28 cellular contexts compared by ENCODE assay signal in genomic region chr7:47707596-47707995, GRCh38.
"Had no signal": no experiment of that assay in that cellular context is flagged by ENCODE, and none has a peak within 500 bp of the region (broad histone marks: within the 10 kb centered on the region; RNA-seq: fewer than 3 reads in every experiment).

No MANE protein-coding gene starts in this region.

- H3K36me3 Mint-ChIP-seq: immature natural killer cell; naive B cell; natural killer cell; stimulated activated naive B cell treated with anti-CD40 and anti-IgM and Interleukin-4, amounts not matched to agents 10 μg/mL and 1 μg/mL and 100 μg/mL, for 72 hours had no signal

- DNase-seq: hypothalamus; immature natural killer cell; kidney; left colon; left lung; lower lobe of right lung; mammary epithelial cell; mesenchymal stem cell; naive B cell; natural killer cell; nucleus accumbens; right lobe of liver; stimulated activated CD4-positive, alpha-beta T cell treated with anti-CD3 and anti-CD28 coated beads, Interleukin-12 subunit alpha, Interleukin-12 subunit beta, amount 100 ng/mL, for 4 hours; stimulated activated CD4-positive, alpha-beta T cell treated with anti-CD3 and anti-CD28 coated beads, Interleukin-15, amount 100 ng/mL, for 24 hours; stimulated activated CD4-positive, alpha-beta T cell treated with anti-CD3 and anti-CD28 coated beads, Interleukin-2, amount 100 ng/mL, for 24 hours; stimulated activated CD4-positive, alpha-beta T cell treated with anti-CD3 and anti-CD28 coated beads, Interleukin-4, amount 100 ng/mL, for 1 hour; stimulated activated naive B cell treated with anti-CD40 and anti-IgM and Interleukin-4, amounts not matched to agents 10 μg/mL and 1 μg/mL and 100 μg/mL, for 72 hours; stimulated activated naive CD8-positive, alpha-beta T cell treated with anti-CD3 and anti-CD28 coated beads, Interleukin-15, Interleukin-2, amounts not matched to agents 100 U/mL and 50 U/mL, for 24 hours; stomach; testis; thyroid gland; transverse colon; upper lobe of left lung had no signal

- H3K27ac ChIP-seq: left lung, lower lobe of right lung, parathyroid adenoma, right atrium auricular region, right lobe of liver, stomach, testis, thyroid gland, transverse colon, upper lobe of left lung, vagina had no signal

- H3K4me3 ChIP-seq: left lung, lower lobe of right lung, right atrium auricular region, right lobe of liver, smooth muscle cell, stomach, testis, thyroid gland, transverse colon, upper lobe of left lung, vagina had no signal

- H3K9me3 ChIP-seq: left lung, lower lobe of right lung, right atrium auricular region, right lobe of liver, stomach, testis, thyroid gland, transverse colon, upper lobe of left lung, vagina had no signal

- H3K4me3 Mint-ChIP-seq: immature natural killer cell; naive B cell; natural killer cell; neural crest cell; stimulated activated naive B cell treated with anti-CD40 and anti-IgM and Interleukin-4, amounts not matched to agents 10 μg/mL and 1 μg/mL and 100 μg/mL, for 72 hours had no signal

- H3K27me3 Mint-ChIP-seq: naive B cell; stimulated activated naive B cell treated with anti-CD40 and anti-IgM and Interleukin-4, amounts not matched to agents 10 μg/mL and 1 μg/mL and 100 μg/mL, for 72 hours had no signal

- H3K27ac Mint-ChIP-seq: immature natural killer cell; naive B cell; natural killer cell; stimulated activated naive B cell treated with anti-CD40 and anti-IgM and Interleukin-4, amounts not matched to agents 10 μg/mL and 1 μg/mL and 100 μg/mL, for 72 hours had no signal

- H3K27me3 ChIP-seq: left lung, right atrium auricular region, right lobe of liver, stomach, testis, thyroid gland, transverse colon, upper lobe of left lung, vagina had no signal

- H3K36me3 ChIP-seq: left lung, lower lobe of right lung, right atrium auricular region, right lobe of liver, stomach, thyroid gland, transverse colon, upper lobe of left lung, vagina had no signal

- H3K4me1 Mint-ChIP-seq: immature natural killer cell, natural killer cell, neural crest cell had no signal

- H3K4me1 ChIP-seq: left lung, lower lobe of right lung, parathyroid adenoma, right atrium auricular region, right lobe of liver, testis, upper lobe of left lung, vagina had no signal

- ATAC-seq: left colon; left lung; lower lobe of right lung; natural killer cell; right lobe of liver; stimulated activated naive B cell treated with anti-CD40 and anti-IgM and Interleukin-4, amounts not matched to agents 10 μg/mL and 1 μg/mL and 100 μg/mL, for 72 hours; stimulated activated naive CD8-positive, alpha-beta T cell treated with anti-CD3 and anti-CD28 coated beads, Interleukin-15, Interleukin-2, amounts not matched to agents 100 U/mL and 50 U/mL, for 24 hours had no signal

- H3K9me3 Mint-ChIP-seq: immature natural killer cell; natural killer cell; stimulated activated naive B cell treated with anti-CD40 and anti-IgM and Interleukin-4, amounts not matched to agents 10 μg/mL and 1 μg/mL and 100 μg/mL, for 72 hours had no signal
